In genomic region chr14:70700955-70701354, GRCh38 we compare ENCODE assay signal across 2 cellular contexts.
A peak's percentile ranks its signal among the peaks of the same experiment; 100 is the strongest.
TF ChIP-seq lines count a peak whose summit lies in the region.

No MANE protein-coding gene starts in this region.

TF ChIP-seq in liver, 16 proteins besides CTCF, POLR2A, EP300 and RAD21:
- TF ChIP-seq RXRA (IDR thresholded peaks at IDR 0.05), result no peak
- TF ChIP-seq NR2F2 (IDR thresholded peaks at IDR 0.05), result peak; percentile 35

TF ChIP-seq in HepG2, 621 proteins besides CTCF, POLR2A, EP300 and RAD21:
- no peak for TF ChIP-seq ZNF513 (CRISPR knock-in tag; conservative IDR thresholded peaks at IDR 0.05)
- TF ChIP-seq SOX6 (IDR thresholded peaks at IDR 0.05), result no peak
- TF ChIP-seq SOX6 (CRISPR knock-in tag; IDR thresholded peaks at IDR 0.05), result no peak
